Comparison of ENCODE assay signal across 1 cellular context in genomic region chr10:556971-557370, GRCh38.
TF ChIP-seq lines count a peak whose summit lies in the region.

No MANE protein-coding gene starts in this region.

TF ChIP-seq in HCT116, 20 proteins besides CTCF, POLR2A, EP300 and RAD21 (continued from another document):
- no peak for TF ChIP-seq ZNF274 (IDR thresholded peaks at IDR 0.05; ENCODE audit: low read depth, low read length)
TF ChIP-seq in HCT116: peak in this region for 0.
